Comparison of ENCODE assay signal across 1 cellular context in genomic region chr9:108271646-108272349, GRCh38.
TF ChIP-seq lines count a peak whose summit lies in the region.

No MANE protein-coding gene starts in this region.

TF ChIP-seq in GM23338, 12 proteins besides CTCF, POLR2A, EP300 and RAD21 (continued from another document):
- TF ChIP-seq ETS1 (IDR thresholded peaks at IDR 0.05) (no peak), STAT1 (IDR thresholded peaks at IDR 0.05; ENCODE audit: unreplicated experiment) (no peak), EZH2 (IDR thresholded peaks at IDR 0.05; ENCODE audit: low read depth, unreplicated experiment) (no peak), REST (IDR thresholded peaks at IDR 0.05; ENCODE audit: unreplicated experiment) (no peak), ZNF331 (CRISPR knock-in tag; IDR thresholded peaks at IDR 0.05; ENCODE audit: low read depth) (no peak)
